Comparison of ENCODE assay signal across 17 cellular contexts in genomic region chr9:108156270-108156998, GRCh38.
A peak's percentile ranks its signal among the peaks of the same experiment; 100 is the strongest.
DNase-seq lines count a peak whose midpoint lies in the region; ATAC-seq, FAIRE-seq and TF ChIP-seq lines count a peak whose summit lies in the region.
"Had no signal": no experiment of that assay in that cellular context is flagged by ENCODE, and none has a peak within 500 bp of the region (broad histone marks: within the 10 kb centered on the region; RNA-seq: fewer than 3 reads in every experiment).

No MANE protein-coding gene starts in this region.

- no peak overlapping the region for H3K4me3 Mint-ChIP-seq in naive thymus-derived CD4-positive, alpha-beta T cell
- H3K4me3 Mint-ChIP-seq: CD4-positive, alpha-beta memory T cell; T-helper 1 cell treated with Interleukin-12 subunit alpha and Interleukin-12 subunit beta and Interleukin-4 antibody, amounts not matched to agents 30 μg/mL and 1 μg/mL, for 36 hours had no signal

- no peak for FAIRE-seq in bronchial epithelial cell (lab: Jason Lieb, UNC)

- H3K9me3 ChIP-seq in naive thymus-derived CD4-positive, alpha-beta T cell (ENCODE audit: control insufficient read depth in 2 of 3, low read length in 3 of 3) = no peaks in the 10 kb centered on the region
- H3K9me3 ChIP-seq: gastrocnemius medialis, HAP-1 had no signal

- no peak overlapping the region for H3K27ac Mint-ChIP-seq in naive thymus-derived CD4-positive, alpha-beta T cell
- H3K27ac Mint-ChIP-seq: CD4-positive, alpha-beta memory T cell; T-helper 1 cell treated with Interleukin-12 subunit alpha and Interleukin-12 subunit beta and Interleukin-4 antibody, amounts not matched to agents 30 μg/mL and 1 μg/mL, for 36 hours had no signal

- DNase-seq in EH (ENCODE audit: low read depth) = peak; percentile 56
- peak; percentile 96 for DNase-seq in NB4 (ENCODE audit: low read depth)
- peak; percentile 82 for DNase-seq in bronchial epithelial cell (ENCODE audit: low read depth)
- no peak for DNase-seq in naive thymus-derived CD4-positive, alpha-beta T cell
- no peak for DNase-seq in SK-N-DZ (ENCODE audit: low spot score)
- no peak for DNase-seq in ecto neural progenitor cell (ENCODE audit: low spot score)
- DNase-seq: activated CD4-positive, alpha-beta T cell treated with anti-CD3 and anti-CD28 coated beads, Interleukin-2, amount 50 U/mL, for 48 hours; activated naive CD4-positive, alpha-beta T cell treated with Interleukin-2 at 50 U/mL for 16 hours; CD4-positive, alpha-beta memory T cell; cerebellar nuclear complex; gastrocnemius medialis; kidney glomerular epithelial cell; occipital lobe had no signal

- H3K27ac ChIP-seq in naive thymus-derived CD4-positive, alpha-beta T cell (ENCODE audit: low read depth, low read length) = no peak overlapping the region
- H3K27ac ChIP-seq: gastrocnemius medialis had no signal

- H3K27me3 ChIP-seq in bronchial epithelial cell (ENCODE audit: control insufficient read depth, insufficient read depth, low read length) = no peaks in the 10 kb centered on the region
- H3K27me3 ChIP-seq in naive thymus-derived CD4-positive, alpha-beta T cell (ENCODE audit: control insufficient read depth in 2 of 2, insufficient read depth in 2 of 2, low read length in 2 of 2) = no peaks in the 10 kb centered on the region

- H3K36me3 ChIP-seq in bronchial epithelial cell (ENCODE audit: control insufficient read depth, insufficient read depth, low read length) = no peaks in the 10 kb centered on the region
- H3K36me3 ChIP-seq in naive thymus-derived CD4-positive, alpha-beta T cell (ENCODE audit: control insufficient read depth in 2 of 3, insufficient read depth in 3 of 3, low read length in 3 of 3) = no peaks in the 10 kb centered on the region
- H3K36me3 ChIP-seq: gastrocnemius medialis, HAP-1 had no signal

- POLR2A ChIA-PET in naive thymus-derived CD4-positive, alpha-beta T cell (lab: Charles Lee) = no interaction called here

- TF ChIP-seq CTCF in NB4 (IDR thresholded peaks at IDR 0.05; ENCODE audit: low read depth, low read length) = no peak
- no peak for TF ChIP-seq CTCF in bronchial epithelial cell (IDR thresholded peaks at IDR 0.05; ENCODE audit: insufficient read depth, low read length, severe bottlenecking)

- no peak overlapping the region for H3K4me3 ChIP-seq in NB4 (ENCODE audit: low read depth, low read length)
- no peak overlapping the region for H3K4me3 ChIP-seq in bronchial epithelial cell (ENCODE audit: low read depth, low read length)
- no peak overlapping the region for H3K4me3 ChIP-seq in naive thymus-derived CD4-positive, alpha-beta T cell (ENCODE audit: low read length)
- H3K4me3 ChIP-seq: gastrocnemius medialis, HAP-1 had no signal

- ATAC-seq in naive thymus-derived CD4-positive, alpha-beta T cell = peak; percentile 79
- ATAC-seq in HG03571 (IDR thresholded peaks at IDR 0.05; ENCODE audit: unreplicated experiment) (no peak), HG03108 (IDR thresholded peaks at IDR 0.05; ENCODE audit: unreplicated experiment) (no peak)
- ATAC-seq: gastrocnemius medialis had no signal

- no peaks in the 10 kb centered on the region for H3K4me1 ChIP-seq in naive thymus-derived CD4-positive, alpha-beta T cell (ENCODE audit: control insufficient read depth in 2 of 2, insufficient read depth in 2 of 2, low read length in 2 of 2)
- H3K4me1 ChIP-seq: gastrocnemius medialis, HAP-1 had no signal

- H3K9me3 Mint-ChIP-seq in naive thymus-derived CD4-positive, alpha-beta T cell = peaks cover 0 to 7% (median 0%) of the 10 kb centered on the region in 11 donors
- H3K9me3 Mint-ChIP-seq: T-helper 1 cell treated with Interleukin-12 subunit alpha and Interleukin-12 subunit beta and Interleukin-4 antibody, amounts not matched to agents 30 μg/mL and 1 μg/mL, for 36 hours had no signal

- CTCF ChIA-PET in naive thymus-derived CD4-positive, alpha-beta T cell (lab: Charles Lee) = no interaction called here

- no peak for TF ChIP-seq POLR2A in NB4 (IDR thresholded peaks at IDR 0.05; ENCODE audit: extremely low read depth, insufficient read length)

- peaks cover 0 to 5% (median 0%) of the 10 kb centered on the region in 5 donors for H3K27me3 Mint-ChIP-seq in naive thymus-derived CD4-positive, alpha-beta T cell
- H3K27me3 Mint-ChIP-seq: CD4-positive, alpha-beta memory T cell had no signal

- H3K36me3 Mint-ChIP-seq in naive thymus-derived CD4-positive, alpha-beta T cell = no peaks in the 10 kb centered on the region
- H3K36me3 Mint-ChIP-seq: CD4-positive, alpha-beta memory T cell had no signal

- no peaks in the 10 kb centered on the region for H3K4me1 Mint-ChIP-seq in naive thymus-derived CD4-positive, alpha-beta T cell
- H3K4me1 Mint-ChIP-seq: CD4-positive, alpha-beta memory T cell had no signal

- intact Hi-C loops in naive thymus-derived CD4-positive, alpha-beta T cell (cut with micrococcal nuclease) = no loop called here

Comparison
In these comparisons a context has a peak if more than half of its experiments do, and no peak if none do; other contexts are left out.
1. DNase-seq: peak in EH (single experiment), NB4 (single experiment) and bronchial epithelial cell (single experiment); none in naive thymus-derived CD4-positive, alpha-beta T cell (0 of 9), SK-N-DZ (single experiment) and ecto neural progenitor cell (single experiment).